Comparison of ENCODE assay signal across 8 cellular contexts in the genomic region with DNA sequence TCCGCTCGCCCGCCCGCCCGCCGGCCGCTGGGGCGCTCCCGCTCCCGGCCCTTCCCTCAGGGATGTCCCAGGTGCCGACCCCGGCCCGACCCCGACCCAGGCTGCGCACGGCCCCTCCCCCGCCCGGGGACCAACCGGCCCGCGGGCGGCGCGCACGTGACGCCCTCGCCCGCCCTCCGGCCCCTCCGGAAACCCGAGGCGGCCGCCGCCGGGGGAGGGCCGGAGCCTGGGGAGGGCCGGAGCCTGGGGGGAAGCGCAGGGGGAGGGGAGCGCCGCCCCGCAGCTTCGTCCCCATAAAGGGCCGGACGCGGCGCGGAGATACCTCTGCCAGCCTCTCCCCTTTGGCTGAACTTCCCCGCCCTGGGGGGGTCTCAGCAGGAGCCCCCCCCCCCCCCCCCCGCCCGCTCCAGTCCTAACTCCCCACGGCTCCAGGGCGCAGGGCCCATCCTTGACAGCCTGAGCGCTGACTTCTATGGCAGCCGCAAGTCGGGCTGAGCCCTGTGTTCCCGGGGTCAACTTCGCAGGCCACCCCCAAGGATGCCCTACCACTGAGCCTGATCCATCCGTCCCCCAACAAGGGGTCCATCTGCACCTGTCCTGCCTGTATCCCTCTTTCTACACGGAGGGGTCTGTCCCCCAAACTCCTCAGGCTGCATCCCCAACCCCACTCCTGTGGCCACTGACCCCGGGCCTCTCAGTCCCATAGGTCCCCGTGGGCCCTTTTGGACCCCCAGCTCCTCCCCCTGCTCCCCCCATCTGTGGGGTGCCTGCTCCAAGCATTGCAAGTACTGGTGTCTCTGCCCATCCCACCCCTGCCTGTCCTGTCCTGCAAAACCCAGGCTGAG. TPM values are rescaled to one million over a fixed set of nuclear protein-coding genes. Genes with fewer than 3 reads are reported as not detected.
A peak's percentile ranks its signal among the peaks of the same experiment; 100 is the strongest.
DNase-seq lines count a peak whose midpoint lies in the region; ATAC-seq, FAIRE-seq and TF ChIP-seq lines count a peak whose summit lies in the region.

A gene (minus strand): TSS at position 69 of the 845 bp plus-strand sequence. CDS start 174 bp downstream, outside the sequence.

- TF ChIP-seq EP300 in K562 (IDR thresholded peaks at IDR 0.05; ENCODE audit: low read length), result no peak
- TF ChIP-seq EP300 in suprapubic skin (IDR thresholded peaks at IDR 0.05), result no peak

- CTCF ChIA-PET in K562 (lab: Yijun Ruan, JAX; ENCODE audit: low intra/inter-chr PET ratio), result no interaction called here

- no peaks in the 10 kb centered on the region for H3K9me3 ChIP-seq in MG63
- no peaks in the 10 kb centered on the region for H3K9me3 ChIP-seq in K562 (replicated peaks; ENCODE audit: control insufficient read depth, insufficient read depth, low read depth, low read length)
- no peaks in the 10 kb centered on the region for H3K9me3 ChIP-seq in suprapubic skin

- FAIRE-seq in K562 (lab: Jason Lieb, UNC), result no peak

- H3K27me3 Mint-ChIP-seq in activated T-cell treated with anti-CD3 and anti-CD28 coated beads, Interleukin-2, amount 50 U/mL, for 24 hours, result peaks cover 52% of the 10 kb centered on the region

- no peak for TF ChIP-seq RAD21 in K562 (CRISPR knock-in tag; conservative IDR thresholded peaks at IDR 0.05 in 1 of 2, IDR thresholded peaks at IDR 0.05 in 1 of 2)

- H3K27me3 ChIP-seq in MG63 (no peaks in the 10 kb centered on the region), K562 (ENCODE audit: control insufficient read depth in 2 of 2, insufficient read depth in 2 of 2, low read length in 2 of 2) (no peaks in the 10 kb centered on the region), suprapubic skin (peaks cover 66% of the 10 kb centered on the region)

- no peak within 1 kb of the TSS for H3K27ac Mint-ChIP-seq in activated T-cell treated with anti-CD3 and anti-CD28 coated beads, Interleukin-2, amount 50 U/mL, for 24 hours

- H3K4me1 ChIP-seq in K562 (replicated peaks in 1 of 2; ENCODE audit: control insufficient read depth in 2 of 2, insufficient read depth in 2 of 2, low read length in 2 of 2), result peaks cover 15 to 85% of the 10 kb centered on the region in 2 experiments; a peak in 4 of 5 replicates
- H3K4me1 ChIP-seq in suprapubic skin, result peaks cover 27% of the 10 kb centered on the region

- TF ChIP-seq POLR2A in K562 (conservative IDR thresholded peaks at IDR 0.05), result no peak
- TF ChIP-seq POLR2A in suprapubic skin (IDR thresholded peaks at IDR 0.05), result no peak

- no peaks in the 10 kb centered on the region for H4K20me1 ChIP-seq in K562 (replicated peaks; ENCODE audit: control insufficient read depth, insufficient read depth, low read length)

- no peaks in the 10 kb centered on the region for H3K36me3 Mint-ChIP-seq in activated T-cell treated with anti-CD3 and anti-CD28 coated beads, Interleukin-2, amount 50 U/mL, for 24 hours (ENCODE audit: low read depth)

- no peaks in the 10 kb centered on the region for H3K9me3 Mint-ChIP-seq in activated T-cell treated with anti-CD3 and anti-CD28 coated beads, Interleukin-2, amount 50 U/mL, for 24 hours

- DNase-seq in activated T-cell treated with anti-CD3 and anti-CD28 coated beads, Interleukin-2, amount 50 U/mL, for 24 hours, result no peak
- no peak for DNase-seq in activated T-cell treated with anti-CD3 and anti-CD28 coated beads for 4 hours
- peak; percentile 64 for DNase-seq in MG63
- DNase-seq in K562 (ENCODE audit: extremely low read depth in 1 of 4, low spot score in 3 of 4), result peak; percentile 71 to 84 (median 80)
- peak; percentile 22 for DNase-seq in iris pigment epithelial cell (ENCODE audit: low read depth)
- DNase-seq in suprapubic skin (ENCODE audit: low spot score in 2 of 2), result no peak
- no peak for DNase-seq in stimulated activated naive CD4-positive, alpha-beta T cell (lab: John Stamatoyannopoulos, UW)

- peak within 1 kb of the TSS; percentile 66 for H3K4me3 Mint-ChIP-seq in activated T-cell treated with anti-CD3 and anti-CD28 coated beads, Interleukin-2, amount 50 U/mL, for 24 hours

- no TSS peak for BruUV-seq in K562 (replicated peaks; lab: Mats Ljungman, UMichigan)

- H3K36me3 ChIP-seq in MG63, result peaks cover 12% of the 10 kb centered on the region
- peaks cover 25% of the 10 kb centered on the region; the same call in 1 of the 3 replicates for H3K36me3 ChIP-seq in K562 (ENCODE audit: control insufficient read depth, insufficient read depth, low read length)
- H3K36me3 ChIP-seq in suprapubic skin, result no peaks in the 10 kb centered on the region

- H3K9me1 ChIP-seq in K562 (ENCODE audit: control insufficient read depth, insufficient read depth, low read length), result no peaks in the 10 kb centered on the region

- H3K9ac ChIP-seq in K562 (ENCODE audit: insufficient read depth in 1 of 2, low read depth in 2 of 2, low read length in 2 of 2), result peak within 1 kb of the TSS; percentile 72 to 95

- H3K4me3 ChIP-seq in MG63, result peak within 1 kb of the TSS; percentile 75
- H3K4me3 ChIP-seq in K562, result peak within 1 kb of the TSS; percentile 64
- peak within 1 kb of the TSS; percentile 51 for H3K4me3 ChIP-seq in suprapubic skin

- POLR2A ChIA-PET in K562 (lab: Yijun Ruan, JAX), result interaction anchor here (0.6 to 1.5 kb wide), 4 partner anchors 10 to 71 kb away, joined by 3 to 5 read pairs (median 3); a partner anchor contains a TSS

- intact Hi-C loops in K562 (cut with micrococcal nuclease), result no loop called here

- WGBS in K562 (ENCODE audit: insufficient coverage, low coverage, missing lambda C conversion rate), result 8% methylated on average over 10 of the region's 61 CpGs
- 37% methylated on average over 4 of the region's 61 CpGs for WGBS in suprapubic skin

- ATAC-seq in K562, result peak; percentile 76
- no peak for ATAC-seq in GM18502 (IDR thresholded peaks at IDR 0.05; ENCODE audit: poor library complexity, unreplicated experiment)

- in situ Hi-C loops in K562 (cut with MboI), result no loop called here

- H3K4me1 Mint-ChIP-seq in activated T-cell treated with anti-CD3 and anti-CD28 coated beads, Interleukin-2, amount 50 U/mL, for 24 hours (ENCODE audit: low read depth), result peaks cover 8% of the 10 kb centered on the region

- peaks cover 27% of the 10 kb centered on the region for H3K79me2 ChIP-seq in K562 (ENCODE audit: control insufficient read depth, insufficient read depth, low read length)

- H3K27ac ChIP-seq in K562 (ENCODE audit: extremely low read depth, low read depth, low read length), result peak within 1 kb of the TSS; percentile 76
- no peak within 1 kb of the TSS for H3K27ac ChIP-seq in suprapubic skin

- no peak for TF ChIP-seq CTCF in K562 (IDR thresholded peaks at IDR 0.05 in 2 of 3, conservative IDR thresholded peaks at IDR 0.05 in 1 of 3; ENCODE audit: insufficient read depth in 2 of 3, low read depth in 1 of 3, low read length in 3 of 3)
- TF ChIP-seq CTCF in suprapubic skin (IDR thresholded peaks at IDR 0.05), result no peak

- H3K4me2 ChIP-seq in K562 (ENCODE audit: insufficient read depth, low read length), result peak within 1 kb of the TSS; percentile 79

- H2AFZ ChIP-seq in K562 (ENCODE audit: low read depth, low read length), result peak within 1 kb of the TSS; percentile 72; the same call in 1 of the 2 replicates

TF ChIP-seq in K562, 482 proteins besides CTCF, POLR2A, EP300 and RAD21 (continues in another document):
- TF ChIP-seq, protein P1, sequence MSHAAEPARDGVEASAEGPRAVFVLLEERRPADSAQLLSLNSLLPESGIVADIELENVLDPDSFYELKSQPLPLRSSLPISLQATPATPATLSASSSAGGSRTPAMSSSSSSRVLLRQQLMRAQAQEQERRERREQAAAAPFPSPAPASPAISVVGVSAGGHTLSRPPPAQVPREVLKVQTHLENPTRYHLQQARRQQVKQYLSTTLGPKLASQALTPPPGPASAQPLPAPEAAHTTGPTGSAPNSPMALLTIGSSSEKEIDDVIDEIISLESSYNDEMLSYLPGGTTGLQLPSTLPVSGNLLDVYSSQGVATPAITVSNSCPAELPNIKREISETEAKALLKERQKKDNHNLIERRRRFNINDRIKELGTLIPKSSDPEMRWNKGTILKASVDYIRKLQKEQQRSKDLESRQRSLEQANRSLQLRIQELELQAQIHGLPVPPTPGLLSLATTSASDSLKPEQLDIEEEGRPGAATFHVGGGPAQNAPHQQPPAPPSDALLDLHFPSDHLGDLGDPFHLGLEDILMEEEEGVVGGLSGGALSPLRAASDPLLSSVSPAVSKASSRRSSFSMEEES (CRISPR knock-in tag; IDR thresholded peaks at IDR 0.05), result no peak
- TF ChIP-seq SMAD4 (CRISPR knock-in tag; conservative IDR thresholded peaks at IDR 0.05) (peak; percentile 10; the same call in 1 of the 2 replicates), MYC (IDR thresholded peaks at IDR 0.05; ENCODE audit: low read depth, low read length) (peak; percentile 37; the same call in 1 of the 2 replicates), MYC (CRISPR knock-in tag; IDR thresholded peaks at IDR 0.05; ENCODE audit: borderline replicate concordance, low read depth) (no peak), SREBF1 (IDR thresholded peaks at IDR 0.05; ENCODE audit: borderline replicate concordance, low read depth, low read length) (no peak), CBFA2T2 (conservative IDR thresholded peaks at IDR 0.05) (no peak), FOXA1 (IDR thresholded peaks at IDR 0.05; ENCODE audit: borderline replicate concordance) (no peak), NCOA4 (IDR thresholded peaks at IDR 0.05; ENCODE audit: partially characterized antibody) (no peak), ZBTB7A (IDR thresholded peaks at IDR 0.05; ENCODE audit: borderline replicate concordance, control insufficient read depth, low read depth, low read length) (peak; percentile 86; the same call in 1 of the 2 replicates)

RNA-seq across cellular contexts. Expression of the gene that starts here (rescaled TPM):
- total RNA-seq in MG63 (2014; rRNA removed; shearing (Covaris generic); ENCODE audit: low replicate concordance), result 54.4 and 58.0 TPM in 2 replicates
- total RNA-seq in K562 (2011; cell fraction: chromatin; rRNA removed; ENCODE audit: low replicate concordance), result 112 and 304 TPM in 2 replicates
- total RNA-seq in K562 (2011; cell fraction: nucleolus; rRNA removed), result 207 and 279 TPM in 2 replicates
- 136 and 144 TPM in 2 replicates for total RNA-seq in K562 (2011; cell fraction: nucleoplasm; rRNA removed)
- total RNA-seq in K562 (2014; rRNA removed) (45.2 and 45.5 TPM in 2 replicates), K562 (2014; rRNA removed; fragmentation: Illumina TruSeq; extraction: Trizol) (5.7 and 11.1 TPM in 2 replicates), K562 (2015; rRNA removed; fragmentation: Illumina TruSeq; extraction: Trizol) (32.9 and 33.8 TPM in 2 replicates), K562 (2021) (68.4 and 69.1 TPM in 2 replicates), suprapubic skin (1 to 10 TPM; 1.3 to 5.7 (median 3.3) TPM)
- polyA plus RNA-seq in K562 (2011; rRNA removed) (30.6 and 45.2 TPM in 2 replicates), K562 (2014; fragmentation: Illumina TruSeq; extraction: Trizol) (32.8 and 35.5 TPM in 2 replicates), K562 (2014; fragmentation: Nextera tagmentation; extraction: Ambion mirVana) (1 to 10 TPM in 1 of 2 experiments, under 1 TPM in 1; 0.79 to 4.0 TPM), K562 (2014; rRNA removed) (69.4 and 71.5 TPM in 2 replicates)
- 35.5 and 49.4 TPM in 2 replicates for polyA plus RNA-seq in K562 (2011; cell fraction: cytosol; rRNA removed)
- polyA plus RNA-seq in K562 (2011; cell fraction: nucleus; rRNA removed), result 285 and 430 TPM in 2 replicates
- polyA plus RNA-seq in K562 (2012), result 38.8 and 60.9 TPM in 2 replicates
- 12.0 and 15.0 TPM in 2 replicates for polyA minus RNA-seq in K562 (2011; rRNA and poly(A)+ RNA removed)
- polyA minus RNA-seq in K562 (2011; cell fraction: cytosol; rRNA and poly(A)+ RNA removed), result 18.3 and 22.3 TPM in 2 replicates
- 61.0 and 65.0 TPM in 2 replicates for polyA minus RNA-seq in K562 (2011; cell fraction: nucleus; rRNA and poly(A)+ RNA removed)

Comparison
In these comparisons a context has a peak if more than half of its experiments do, and no peak if none do; other contexts are left out.
1. DNase-seq: peak in MG63 (single experiment), K562 (4 of 4) and iris pigment epithelial cell (single experiment); none in activated T-cell treated with anti-CD3 and anti-CD28 coated beads, Interleukin-2, amount 50 U/mL, for 24 hours (single experiment), activated T-cell treated with anti-CD3 and anti-CD28 coated beads for 4 hours (single experiment), suprapubic skin (0 of 2) and stimulated activated naive CD4-positive, alpha-beta T cell (0 of 6).
2. Peak in every context shown above with its lines, with median percentiles within 50 percentile points of each other: H3K4me3 ChIP-seq.